ENCODE assay signal across 8 cellular contexts in genomic region chr5:159156839-159157238, GRCh38. TPM values are rescaled to one million over a fixed set of nuclear protein-coding genes. Genes with fewer than 3 reads are reported as not detected.
A peak's percentile ranks its signal among the peaks of the same experiment; 100 is the strongest.
DNase-seq lines count a peak whose midpoint lies in the region; ATAC-seq, FAIRE-seq and TF ChIP-seq lines count a peak whose summit lies in the region.

No MANE protein-coding gene starts in this region.

- TF ChIP-seq CTCF in VCaP (conservative IDR thresholded peaks at IDR 0.05) (peak; percentile 97), fibroblast of the aortic adventitia (IDR thresholded peaks at IDR 0.05; ENCODE audit: insufficient read depth, low read length) (peak; percentile 87), neutrophil (IDR thresholded peaks at IDR 0.05) (peak; percentile 82)

- peaks cover 15 to 19% of the 10 kb centered on the region in 2 experiments for H3K4me1 ChIP-seq in neutrophil (ENCODE audit: control insufficient read depth in 1 of 2, insufficient read depth in 1 of 2, low read depth in 1 of 2, low read length in 1 of 2)

- peak; percentile 89 for FAIRE-seq in G401.6 (lab: Jason Lieb, UNC)

- DNase-seq in ACHN, result peak; percentile 59
- peak; percentile 55 for DNase-seq in NCI-H2029 (lab: John Stamatoyannopoulos, UW)
- DNase-seq in fibroblast of the aortic adventitia (ENCODE audit: low read depth), result peak; percentile 88
- DNase-seq in NOMO-1 treated with DMSO at 0.1 percent for 48 hours (lab: John Stamatoyannopoulos, UW; ENCODE audit: unreplicated experiment), result no peak

- no peaks in the 10 kb centered on the region for H3K27me3 ChIP-seq in neutrophil

- peak; percentile 71 for ATAC-seq in HG02678 (IDR thresholded peaks at IDR 0.05; ENCODE audit: unreplicated experiment)

- no peak overlapping the region for H3K27ac ChIP-seq in VCaP
- no peak overlapping the region for H3K27ac ChIP-seq in neutrophil

- H3K36me3 ChIP-seq in neutrophil, result peaks cover 64% of the 10 kb centered on the region

- no peaks in the 10 kb centered on the region for H3K9me3 ChIP-seq in neutrophil

- H3K4me3 ChIP-seq in fibroblast of the aortic adventitia (ENCODE audit: low read depth, low read length), result no peak overlapping the region
- H3K4me3 ChIP-seq in neutrophil (ENCODE audit: low read depth in 1 of 2, low read length in 1 of 2), result no peak overlapping the region

- in situ Hi-C loops in ACHN (cut with HindIII; ENCODE audit: low pct_ligation_motif_present, low pct_unique_long_range_greater_than_20kb, low sequenced_read_pairs), result no loop called here

RNA-seq across cellular contexts. Expression of gene RNF145, which starts 52.5 kb away (rescaled TPM):
- total RNA-seq in fibroblast of the aortic adventitia (ENCODE audit: low replicate concordance), result 35.2 and 42.9 TPM in 2 replicates

RNA-seq across cellular contexts. Expression of gene EBF1, which starts 57.1 kb away (rescaled TPM):
- total RNA-seq in fibroblast of the aortic adventitia (ENCODE audit: low replicate concordance), result 23.4 and 26.4 TPM in 2 replicates
